In the genomic region with DNA sequence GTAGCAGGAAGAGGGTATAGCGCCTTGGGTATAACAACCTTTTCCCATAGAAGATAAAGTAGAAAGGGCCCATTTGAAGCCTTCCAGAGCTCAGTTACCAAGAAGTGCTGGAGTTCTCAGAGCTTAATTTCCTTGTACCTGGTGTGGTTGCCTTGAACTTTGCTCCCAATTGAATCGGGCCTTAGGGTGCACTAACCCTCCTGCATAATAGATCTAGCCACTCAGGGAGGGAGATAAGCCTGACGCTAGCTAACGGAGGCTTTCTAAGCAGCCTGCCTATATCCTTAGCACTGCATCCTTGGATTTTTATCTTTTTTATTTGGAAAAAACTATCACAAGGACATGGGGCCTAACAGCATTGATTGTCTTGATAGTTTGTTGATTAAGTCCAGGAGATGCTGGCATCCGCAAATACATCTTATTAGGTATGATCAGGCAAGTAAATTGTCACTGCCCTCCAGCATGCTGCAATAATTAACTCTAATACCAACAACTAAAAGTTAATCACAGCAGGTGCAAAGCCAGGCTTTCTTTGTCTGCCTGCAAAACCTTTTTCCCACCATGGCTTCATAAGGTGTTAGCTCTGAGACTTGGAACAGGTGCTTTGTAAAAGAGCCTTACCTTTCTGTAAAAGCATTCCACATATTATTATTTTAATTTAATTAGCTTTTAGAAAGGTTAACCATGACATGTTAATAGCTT, we compare ENCODE assay signal across 18 cellular contexts.
DNase-seq lines count a peak whose midpoint lies in the region; ATAC-seq lines count a peak whose summit lies in the region.
"Had no signal": no experiment of that assay in that cellular context is flagged by ENCODE, and none has a peak within 500 bp of the region (broad histone marks: within the 10 kb centered on the region; RNA-seq: fewer than 3 reads in every experiment).

No MANE protein-coding gene starts in this region.

- DNase-seq in NCI-H1417 (lab: John Stamatoyannopoulos, UW) = peak in 2 of 3 experiments; percentile 29 to 78
- no peak for DNase-seq in NCI-H1417 treated with DMSO at 0.1 percent for 48 hours (lab: John Stamatoyannopoulos, UW)
- DNase-seq in left ventricle myocardium superior = no peak
- DNase-seq in left cardiac atrium = no peak
- peak; percentile 24 for DNase-seq in left kidney (ENCODE audit: low read depth, low spot score)
- DNase-seq in activated CD4-positive, alpha-beta T cell treated with anti-CD3 and anti-CD28 coated beads for 1 hour = no peak
- DNase-seq in D341Med (ENCODE audit: low spot score) = no peak
- no peak for DNase-seq in NK-92 (lab: John Stamatoyannopoulos, UW; ENCODE audit: unreplicated experiment)
- DNase-seq: ACHN; Caco-2; CD4-positive, alpha-beta T cell; H9; Kasumi-1; NCI-H1694 treated with DMSO at 0.1 percent for 48 hours; NCI-H2081 treated with DMSO at 0.1 percent for 48 hours; NCI-H446 treated with DMSO at 0.1 percent for 48 hours; Peyer's patch; SJCRH30 had no signal

- ATAC-seq in left ventricle myocardium superior (peak; percentile 8), left cardiac atrium (no peak)

- intact Hi-C loops in left ventricle myocardium superior (cut with micrococcal nuclease) = no loop called here
- intact Hi-C loops in left cardiac atrium (cut with DNase I) = no loop called here

Comparison
In these comparisons a context has a peak if more than half of its experiments do, and no peak if none do; other contexts are left out.
1. DNase-seq: peak in NCI-H1417 (2 of 3) and left kidney (single experiment); none in NCI-H1417 treated with DMSO at 0.1 percent for 48 hours (single experiment), left ventricle myocardium superior (single experiment), left cardiac atrium (single experiment), activated CD4-positive, alpha-beta T cell treated with anti-CD3 and anti-CD28 coated beads for 1 hour (single experiment), D341Med (single experiment) and NK-92 (single experiment).